Comparison of ENCODE assay signal across 2 cellular contexts in the genomic region with DNA sequence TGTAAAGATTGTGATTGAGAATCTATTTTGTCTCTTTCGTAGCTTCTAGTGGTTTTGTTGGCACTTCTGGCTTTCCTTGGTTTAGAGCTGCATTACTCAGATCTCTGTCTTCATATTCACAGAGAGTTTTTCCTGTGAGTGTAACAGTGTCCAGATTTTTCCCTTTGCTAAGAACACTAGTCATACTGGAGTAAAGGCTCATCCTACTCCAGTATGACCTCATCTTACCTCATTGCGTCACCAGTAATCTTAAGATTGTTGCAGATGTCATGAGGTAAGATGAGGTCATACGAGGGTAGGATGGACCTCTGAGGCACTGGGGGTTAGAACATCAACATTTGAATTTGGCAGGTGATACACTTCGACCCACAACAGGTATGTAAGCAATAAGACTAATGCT.
TF ChIP-seq lines count a peak whose summit lies in the region.

No MANE protein-coding gene starts in this region.

TF ChIP-seq in IMR-90, 13 proteins besides CTCF, POLR2A, EP300 and RAD21 (continued from another document):
- TF ChIP-seq CEBPB (IDR thresholded peaks at IDR 0.05; ENCODE audit: low read depth, low read length) (peak; percentile 83), MAZ (IDR thresholded peaks at IDR 0.05; ENCODE audit: borderline replicate concordance, low read depth, low read length) (no peak)

TF ChIP-seq in H1, 55 proteins besides CTCF, POLR2A, EP300 and RAD21 (continued from another document):
- no peak for TF ChIP-seq BCL11A (IDR thresholded peaks at IDR 0.05; ENCODE audit: low read depth in 2 of 2, low read length in 2 of 2)
